ENCODE assay signal across 13 cellular contexts in genomic region chr10:5609952-5610616, GRCh38. TPM values are rescaled to one million over a fixed set of nuclear protein-coding genes. Genes with fewer than 3 reads are reported as not detected.
DNase-seq lines count a peak whose midpoint lies in the region; ATAC-seq, FAIRE-seq and TF ChIP-seq lines count a peak whose summit lies in the region.
"Had no signal": no experiment of that assay in that cellular context is flagged by ENCODE, and none has a peak within 500 bp of the region (broad histone marks: within the 10 kb centered on the region; RNA-seq: fewer than 3 reads in every experiment).

No MANE protein-coding gene starts in this region.

- POLR2A ChIA-PET in A549 (lab: Yijun Ruan, JAX): interaction anchor here (1.0 to 1.5 kb wide), 5 partner anchors 16 to 164 kb away, joined by 3 to 13 read pairs (median 8); no protein-coding TSS in a partner anchor

- no peaks in the 10 kb centered on the region for H4K20me1 ChIP-seq in osteoblast (ENCODE audit: insufficient read depth, low read length)

- no peaks in the 10 kb centered on the region for H3K79me2 ChIP-seq in osteoblast (ENCODE audit: insufficient read depth, low read length)

- H2AFZ ChIP-seq in osteoblast (ENCODE audit: low read length): peak overlapping the region; percentile 22

- ATAC-seq in A549 (peak; percentile 78 to 82), GM18519 (IDR thresholded peaks at IDR 0.05; ENCODE audit: low FRiP score, unreplicated experiment) (no peak)
- ATAC-seq: activated T-cell treated with anti-CD3 and anti-CD28 coated beads, Interleukin-2, amount 50 U/mL, for 72 hours; T-helper 17 cell had no signal

- TF ChIP-seq RAD21 in A549 (conservative IDR thresholded peaks at IDR 0.05 in 1 of 2, IDR thresholded peaks at IDR 0.05 in 1 of 2): peak in 1 of 2 experiments; percentile 15; a peak in 1 of 5 replicates

- H3K4me2 ChIP-seq in A549: peak overlapping the region; percentile 94
- peak overlapping the region; percentile 28 for H3K4me2 ChIP-seq in osteoblast (ENCODE audit: insufficient read depth, low read length)

- H3K27ac ChIP-seq in A549 (peak overlapping the region; percentile 88 to 91), esophagus squamous epithelium (peak overlapping the region; percentile 81 to 86 (median 86)), osteoblast (ENCODE audit: low read depth, low read length) (no peak overlapping the region)

- peak; percentile 74 to 81 for DNase-seq in A549 (ENCODE audit: low read depth in 1 of 2, low spot score in 1 of 2)
- peak; percentile 53 for DNase-seq in RKO (ENCODE audit: low spot score)
- no peak for DNase-seq in esophagus squamous epithelium (lab: John Stamatoyannopoulos, UW)
- peak; percentile 49 for DNase-seq in osteoblast (ENCODE audit: insufficient read length, low spot score, missing footprints)
- DNase-seq in DMS 273 treated with DMSO at 0.1 percent for 48 hours (lab: John Stamatoyannopoulos, UW): no peak
- no peak for DNase-seq in EL
- no peak for DNase-seq in SW 1271 (lab: John Stamatoyannopoulos, UW)
- DNase-seq: activated CD4-positive, alpha-beta T cell treated with anti-CD3 and anti-CD28 coated beads, Interleukin-2, amount 10 ng/mL, durations not matched to agents 24 days and 14 days; activated T-cell treated with anti-CD3 and anti-CD28 coated beads, Interleukin-2, amount 50 U/mL, for 72 hours; cortex of kidney; T-helper 17 cell had no signal

- TF ChIP-seq EP300 in A549 (IDR thresholded peaks at IDR 0.05): no peak

- no peaks in the 10 kb centered on the region for H3K36me3 ChIP-seq in esophagus squamous epithelium
- H3K36me3 ChIP-seq in osteoblast (ENCODE audit: insufficient read depth, low read length): no peaks in the 10 kb centered on the region

- CTCF ChIA-PET in A549 (lab: Yijun Ruan, JAX): interaction anchor here (0.8 to 4.4 kb wide), 4 partner anchors 12 to 127 kb away, joined by 3 to 29 read pairs (median 3); no protein-coding TSS in a partner anchor

- intact Hi-C loops in esophagus squamous epithelium (cut with DNase I): no loop called here

- peak; percentile 16; the same call in 1 of the 2 replicates for TF ChIP-seq POLR2A in A549 (IDR thresholded peaks at IDR 0.05; ENCODE audit: low read length)
- peak in 2 of 4 donors; percentile 20 to 34 for TF ChIP-seq POLR2A in esophagus squamous epithelium (IDR thresholded peaks at IDR 0.05)

- no peaks in the 10 kb centered on the region for H3K27me3 ChIP-seq in esophagus squamous epithelium
- H3K27me3 ChIP-seq in osteoblast (ENCODE audit: insufficient read depth, low read length): no peaks in the 10 kb centered on the region

- WGBS in A549 (ENCODE audit: missing lambda C conversion rate): 0% methylated on average over 10 of the region's 11 CpGs
- 61 to 63% methylated on average over 5 to 7 of the region's 11 CpGs for WGBS in esophagus squamous epithelium, 2 donors

- peaks cover 59% of the 10 kb centered on the region for H3K4me1 ChIP-seq in A549
- peaks cover 34 to 78% (median 38%) of the 10 kb centered on the region in 3 donors for H3K4me1 ChIP-seq in esophagus squamous epithelium
- H3K4me1 ChIP-seq in osteoblast (ENCODE audit: insufficient read depth, low read length): peaks cover 27% of the 10 kb centered on the region

- FAIRE-seq in A549 (lab: Jason Lieb, UNC): no peak
- FAIRE-seq: frontal cortex had no signal

- TF ChIP-seq CTCF in A549 (IDR thresholded peaks at IDR 0.05) (no peak), esophagus squamous epithelium (IDR thresholded peaks at IDR 0.05) (no peak), osteoblast (IDR thresholded peaks at IDR 0.05; ENCODE audit: extremely low read depth, low read depth, low read length) (no peak)

- H3K4me3 ChIP-seq in A549: peak overlapping the region; percentile 29; the same call in 2 of the 3 replicates
- peak overlapping the region in 3 of 4 donors; percentile 5 to 22 (median 9) for H3K4me3 ChIP-seq in esophagus squamous epithelium
- no peak overlapping the region for H3K4me3 ChIP-seq in osteoblast (ENCODE audit: insufficient read depth, low read length)

- no peaks in the 10 kb centered on the region for H3K9me3 ChIP-seq in A549
- no peaks in the 10 kb centered on the region for H3K9me3 ChIP-seq in esophagus squamous epithelium
- no peaks in the 10 kb centered on the region for H3K9me3 ChIP-seq in osteoblast (ENCODE audit: low read depth, low read length)

TF ChIP-seq in A549, 52 proteins besides CTCF, POLR2A, EP300 and RAD21:
- 0 out of 5 replicates have a peak, but pooled peaks have one; percentile 19 to 27 for TF ChIP-seq JUN (IDR thresholded peaks at IDR 0.05)
- TF ChIP-seq PHF8 (IDR thresholded peaks at IDR 0.05; ENCODE audit: borderline replicate concordance, low read depth): no peak
- TF ChIP-seq FOSB (CRISPR knock-in tag; IDR thresholded peaks at IDR 0.05): no peak
- TF ChIP-seq TFCP2L1 (CRISPR knock-in tag; IDR thresholded peaks at IDR 0.05): no peak
- TF ChIP-seq RCOR1 (IDR thresholded peaks at IDR 0.05; ENCODE audit: low read depth, low read length): no peak
- no peak for TF ChIP-seq PBX3 (IDR thresholded peaks at IDR 0.05)
- TF ChIP-seq HDAC2 (IDR thresholded peaks at IDR 0.05): peak; percentile 35; the same call in 1 of the 2 replicates
- TF ChIP-seq, protein P1, sequence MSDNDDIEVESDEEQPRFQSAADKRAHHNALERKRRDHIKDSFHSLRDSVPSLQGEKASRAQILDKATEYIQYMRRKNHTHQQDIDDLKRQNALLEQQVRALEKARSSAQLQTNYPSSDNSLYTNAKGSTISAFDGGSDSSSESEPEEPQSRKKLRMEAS (IDR thresholded peaks at IDR 0.05): peak; percentile 65
- TF ChIP-seq E2F6 (IDR thresholded peaks at IDR 0.05; ENCODE audit: borderline replicate concordance, low read depth): peak; percentile 14; the same call in 1 of the 2 replicates
- TF ChIP-seq TP53 (CRISPR knock-in tag; IDR thresholded peaks at IDR 0.05): no peak

RNA-seq across cellular contexts. Expression of gene ASB13, which starts 56.3 kb away (rescaled TPM):
- polyA plus RNA-seq in A549 (2011; rRNA removed): 12.9 and 14.7 TPM in 2 replicates
- 9.1 and 11.6 TPM in 2 replicates for polyA plus RNA-seq in A549 (2012; cell fraction: cytosol; rRNA removed)
- polyA plus RNA-seq in A549 (2012; cell fraction: nucleus; rRNA removed): 9.0 and 9.7 TPM in 2 replicates
- 9.0 to 10.9 TPM (median 10.5 TPM) in 3 replicates for polyA plus RNA-seq in A549 (2017; fragmentation: RNase III; extraction: RNeasy Plus Mini Kit Qiagen cat#74134 plus additional on column Dnase treatment)
- 21.5 and 22.5 TPM in 2 replicates for polyA minus RNA-seq in A549 (2011; rRNA and poly(A)+ RNA removed)
- total RNA-seq in esophagus squamous epithelium: 10 to 100 TPM in 3 of 4 donors, 1 to 10 TPM in 1; 9.6 to 29.0 (median 15.7) TPM
- 14.8 and 16.2 TPM in 2 replicates for total RNA-seq in osteoblast

Comparison
In these comparisons a context has a peak if more than half of its experiments do, and no peak if none do; other contexts are left out.
1. DNase-seq: peak in A549 (2 of 2), RKO (single experiment) and osteoblast (single experiment); none in esophagus squamous epithelium (single experiment), DMS 273 treated with DMSO at 0.1 percent for 48 hours (single experiment), EL (single experiment) and SW 1271 (0 of 2).